ENCODE assay signal across 28 cellular contexts in the genomic region with DNA sequence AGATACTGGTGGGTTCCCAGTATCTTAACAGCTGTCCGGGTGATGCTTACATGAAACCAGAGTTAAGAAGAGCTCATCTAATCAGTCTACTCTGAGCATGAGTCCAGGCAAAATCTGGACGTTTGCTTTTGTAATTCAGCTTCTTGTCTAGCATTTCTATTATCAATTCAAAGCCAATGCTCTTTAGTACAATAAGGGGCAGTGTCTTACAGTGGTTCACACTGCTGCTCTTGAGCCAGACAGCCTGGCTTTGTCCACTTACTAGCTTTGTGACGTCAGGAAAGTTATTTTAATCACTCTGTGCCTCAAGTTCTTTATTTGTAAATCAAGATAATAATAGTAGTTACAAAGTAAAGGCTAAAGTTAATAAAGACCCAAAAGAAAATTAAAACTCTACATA.
"Had no signal": no experiment of that assay in that cellular context is flagged by ENCODE, and none has a peak within 500 bp of the region (broad histone marks: within the 10 kb centered on the region; RNA-seq: fewer than 3 reads in every experiment).

No MANE protein-coding gene starts in this region.

- H3K27me3 Mint-ChIP-seq: activated CD4-positive, alpha-beta T cell treated with anti-CD3 and anti-CD28 coated beads for 36 hours; central memory CD8-positive, alpha-beta T cell; dendritic cell treated with granulocyte-macrophage colony-stimulating factor and Interleukin-4, amounts not matched to agents 40 ng/mL and 50 ng/mL, for 4 days; naive thymus-derived CD8-positive, alpha-beta T cell; stimulated activated memory B cell treated with anti-CD40 and anti-IgM and Interleukin-4, amounts not matched to agents 10 μg/mL and 1 μg/mL and 100 μg/mL, for 72 hours; stimulated activated naive CD8-positive, alpha-beta T cell treated with anti-CD3 and anti-CD28 coated beads, Interleukin-15, amount 100 ng/mL, for 72 hours had no signal

- H3K4me1 Mint-ChIP-seq: activated CD4-positive, alpha-beta T cell treated with anti-CD3 and anti-CD28 coated beads for 36 hours; stimulated activated memory B cell treated with anti-CD40 and anti-IgM and Interleukin-4, amounts not matched to agents 10 μg/mL and 1 μg/mL and 100 μg/mL, for 72 hours; stimulated activated naive CD8-positive, alpha-beta T cell treated with anti-CD3 and anti-CD28 coated beads, Interleukin-15, amount 100 ng/mL, for 72 hours had no signal

- H3K27me3 ChIP-seq: esophagus muscularis mucosa, foreskin keratinocyte, thyroid gland, upper lobe of left lung, vagina had no signal

- H3K9me3 Mint-ChIP-seq: activated naive CD4-positive, alpha-beta T cell treated with anti-CD3 and anti-CD28 coated beads, Interleukin-2, amount 50 U/mL, for 72 hours; activated T-cell treated with anti-CD3 and anti-CD28 coated beads, Interleukin-2, amount 50 U/mL, for 72 hours; central memory CD8-positive, alpha-beta T cell; dendritic cell treated with granulocyte-macrophage colony-stimulating factor and Interleukin-4, amounts not matched to agents 40 ng/mL and 50 ng/mL, for 4 days; naive thymus-derived CD8-positive, alpha-beta T cell; stimulated activated memory B cell treated with anti-CD40 and anti-IgM and Interleukin-4, amounts not matched to agents 10 μg/mL and 1 μg/mL and 100 μg/mL, for 72 hours; stimulated activated naive CD8-positive, alpha-beta T cell treated with anti-CD3 and anti-CD28 coated beads, Interleukin-15, amount 100 ng/mL, for 72 hours; T-helper 2 cell treated with Interferon-gamma antibody and Interleukin-4, amounts not matched to agents 5 μg/mL and 100 μg/mL, for 36 hours had no signal

- H3K4me3 ChIP-seq: esophagus muscularis mucosa, thyroid gland, upper lobe of left lung, vagina had no signal

- H3K36me3 Mint-ChIP-seq: activated naive CD4-positive, alpha-beta T cell treated with anti-CD3 and anti-CD28 coated beads, Interleukin-2, amount 50 U/mL, for 72 hours had no signal

- H3K4me1 ChIP-seq: esophagus muscularis mucosa, thyroid gland, upper lobe of left lung, vagina had no signal

- H3K27ac Mint-ChIP-seq: activated CD4-positive, alpha-beta T cell treated with anti-CD3 and anti-CD28 coated beads for 36 hours; activated naive CD4-positive, alpha-beta T cell treated with anti-CD3 and anti-CD28 coated beads, Interleukin-2, amount 50 U/mL, for 72 hours; activated T-cell treated with anti-CD3 and anti-CD28 coated beads, Interleukin-2, amount 50 U/mL, for 72 hours; dendritic cell treated with granulocyte-macrophage colony-stimulating factor and Interleukin-4, amounts not matched to agents 40 ng/mL and 50 ng/mL, for 4 days; naive thymus-derived CD8-positive, alpha-beta T cell; stimulated activated memory B cell treated with anti-CD40 and anti-IgM and Interleukin-4, amounts not matched to agents 10 μg/mL and 1 μg/mL and 100 μg/mL, for 72 hours; stimulated activated naive CD8-positive, alpha-beta T cell treated with anti-CD3 and anti-CD28 coated beads, Interleukin-15, amount 100 ng/mL, for 72 hours; T-helper 2 cell treated with Interferon-gamma antibody and Interleukin-4, amounts not matched to agents 5 μg/mL and 100 μg/mL, for 36 hours had no signal

- H3K36me3 ChIP-seq: esophagus muscularis mucosa, thyroid gland, upper lobe of left lung, vagina had no signal

- H3K4me3 Mint-ChIP-seq: activated CD4-positive, alpha-beta T cell treated with anti-CD3 and anti-CD28 coated beads for 36 hours; activated T-cell treated with anti-CD3 and anti-CD28 coated beads, Interleukin-2, amount 50 U/mL, for 72 hours; central memory CD8-positive, alpha-beta T cell; dendritic cell treated with granulocyte-macrophage colony-stimulating factor and Interleukin-4, amounts not matched to agents 40 ng/mL and 50 ng/mL, for 4 days; naive thymus-derived CD8-positive, alpha-beta T cell; stimulated activated memory B cell treated with anti-CD40 and anti-IgM and Interleukin-4, amounts not matched to agents 10 μg/mL and 1 μg/mL and 100 μg/mL, for 72 hours; stimulated activated naive CD8-positive, alpha-beta T cell treated with anti-CD3 and anti-CD28 coated beads, Interleukin-15, amount 100 ng/mL, for 72 hours; T-helper 2 cell treated with Interferon-gamma antibody and Interleukin-4, amounts not matched to agents 5 μg/mL and 100 μg/mL, for 36 hours had no signal

- H3K9me3 ChIP-seq: esophagus muscularis mucosa, thyroid gland, upper lobe of left lung, vagina had no signal

- DNase-seq: activated CD4-positive, alpha-beta T cell treated with anti-CD3 and anti-CD28 coated beads for 36 hours; activated CD4-positive, CD25-positive, alpha-beta regulatory T cell; activated naive CD4-positive, alpha-beta T cell; activated T-cell treated with anti-CD3 and anti-CD28 coated beads for 4 hours; activated T-cell treated with anti-CD3 and anti-CD28 coated beads, Interleukin-2, amount 50 U/mL, for 72 hours; effector CD4-positive, alpha-beta T cell; foreskin keratinocyte; glutamatergic neuron; islet precursor cell; left cardiac atrium; left ventricle myocardium superior; naive thymus-derived CD8-positive, alpha-beta T cell; retina; small intestine; stimulated activated CD4-positive, alpha-beta T cell treated with anti-CD3 and anti-CD28 coated beads, Interleukin-1b, Interleukin-23, amount 100 ng/mL, for 48 hours; stimulated activated CD4-positive, alpha-beta T cell treated with anti-CD3 and anti-CD28 coated beads, Interleukin-4, amount 100 ng/mL, for 4 hours; stimulated activated CD8-positive, alpha-beta memory T cell treated with anti-CD3 and anti-CD28 coated beads, Interleukin-4, amount 100 ng/mL, for 48 hours; stimulated activated naive CD8-positive, alpha-beta T cell treated with anti-CD3 and anti-CD28 coated beads, Interleukin-15, amount 100 ng/mL, for 72 hours; T-helper 1 cell; thyroid gland; upper lobe of left lung had no signal

- H3K27ac ChIP-seq: esophagus muscularis mucosa, foreskin keratinocyte, thyroid gland, upper lobe of left lung, vagina had no signal
